12 cellular contexts compared by ENCODE assay signal in the genomic region with DNA sequence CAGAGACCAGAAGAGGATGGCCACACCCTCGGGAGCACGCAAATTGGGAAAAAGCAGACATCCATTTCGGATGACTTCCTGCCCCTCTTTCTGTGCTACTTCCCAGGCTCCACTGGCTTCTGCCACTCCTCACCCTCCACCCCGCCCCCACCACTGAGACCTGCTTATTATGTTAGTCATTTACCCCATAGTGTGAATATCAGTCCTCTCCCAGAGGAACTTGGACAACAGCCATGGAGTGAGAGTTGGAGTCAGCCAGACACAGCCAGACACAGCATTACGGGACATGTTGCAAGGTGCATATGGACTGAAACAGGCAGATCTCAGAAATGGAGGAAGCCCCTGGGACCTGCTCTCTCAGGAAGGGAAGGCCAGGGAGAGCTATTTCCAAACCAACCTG. TPM values are rescaled to one million over a fixed set of nuclear protein-coding genes. Genes with fewer than 3 reads are reported as not detected.
DNase-seq lines count a peak whose midpoint lies in the region; ATAC-seq and TF ChIP-seq lines count a peak whose summit lies in the region.
"Had no signal": no experiment of that assay in that cellular context is flagged by ENCODE, and none has a peak within 500 bp of the region (broad histone marks: within the 10 kb centered on the region; RNA-seq: fewer than 3 reads in every experiment).

No MANE protein-coding gene starts in this region.

- peak overlapping the region in 57 of 59 donors; percentile 16 to 99 (median 77) for H3K27ac ChIP-seq in dorsolateral prefrontal cortex
- peak overlapping the region; percentile 41 for H3K27ac ChIP-seq in muscle layer of colon (ENCODE audit: low read depth, low read length)
- no peak overlapping the region for H3K27ac ChIP-seq in ovary
- H3K27ac ChIP-seq: vagina had no signal

- H3K9ac ChIP-seq in muscle layer of colon (ENCODE audit: low read length) = no peak overlapping the region

- H3K9me3 Mint-ChIP-seq in naive thymus-derived CD8-positive, alpha-beta T cell = no peaks in the 10 kb centered on the region
- H3K9me3 Mint-ChIP-seq: IgD-negative memory B cell had no signal

- no peak for TF ChIP-seq CTCF in dorsolateral prefrontal cortex (IDR thresholded peaks at IDR 0.05 in 54 of 56, conservative IDR thresholded peaks at IDR 0.05 in 2 of 56; ENCODE audit: low read depth in 1 of 56, partially characterized antibody in 56 of 56)
- TF ChIP-seq CTCF in ovary (IDR thresholded peaks at IDR 0.05) = no peak

- no peaks in the 10 kb centered on the region for H3K36me3 ChIP-seq in muscle layer of colon (ENCODE audit: insufficient read depth, low read length)
- no peaks in the 10 kb centered on the region for H3K36me3 ChIP-seq in ovary
- H3K36me3 ChIP-seq: vagina had no signal

- H3K4me3 ChIP-seq in dorsolateral prefrontal cortex (no peak overlapping the region), muscle layer of colon (ENCODE audit: low read depth in 1 of 2, low read length in 2 of 2) (no peak overlapping the region), ovary (no peak overlapping the region)
- H3K4me3 ChIP-seq: vagina had no signal

- no peaks in the 10 kb centered on the region for H3K4me1 Mint-ChIP-seq in naive thymus-derived CD8-positive, alpha-beta T cell

- intact Hi-C loops in dorsolateral prefrontal cortex (cut with DNase I) (no loop called here), ovary (cut with DNase I) (no loop called here)

- ATAC-seq in GM21423 (IDR thresholded peaks at IDR 0.05; ENCODE audit: unreplicated experiment) = no peak
- ATAC-seq in naive thymus-derived CD8-positive, alpha-beta T cell = no peak

- H3K36me3 Mint-ChIP-seq in naive thymus-derived CD8-positive, alpha-beta T cell = no peaks in the 10 kb centered on the region
- H3K36me3 Mint-ChIP-seq: IgD-negative memory B cell had no signal

- H3K9me3 ChIP-seq in muscle layer of colon (ENCODE audit: low read length) = no peaks in the 10 kb centered on the region
- no peaks in the 10 kb centered on the region for H3K9me3 ChIP-seq in ovary
- H3K9me3 ChIP-seq: vagina had no signal

- DNase-seq in COR-L47 (lab: John Stamatoyannopoulos, UW) = peak; percentile 67
- peak; percentile 36 for DNase-seq in NCI-H460 (ENCODE audit: extremely low read depth, low read depth)
- peak in 1 of 10 donors; percentile 9 for DNase-seq in dorsolateral prefrontal cortex
- no peak for DNase-seq in naive thymus-derived CD8-positive, alpha-beta T cell
- DNase-seq in putamen (ENCODE audit: low spot score) = no peak
- no peak for DNase-seq in ovary
- DNase-seq: activated effector memory CD4-positive, alpha-beta T cell treated with Interleukin-2 at 50 U/mL for 16 hours; DMS153 had no signal

- no peak for TF ChIP-seq POLR2A in ovary (IDR thresholded peaks at IDR 0.05)

- H3K27me3 ChIP-seq in dorsolateral prefrontal cortex (no peaks in the 10 kb centered on the region), muscle layer of colon (ENCODE audit: control insufficient read depth in 1 of 2, insufficient read depth in 2 of 2, low read length in 2 of 2) (no peaks in the 10 kb centered on the region), ovary (no peaks in the 10 kb centered on the region)
- H3K27me3 ChIP-seq: vagina had no signal

- TF ChIP-seq EP300 in ovary (IDR thresholded peaks at IDR 0.05) = no peak

- H3K27me3 Mint-ChIP-seq in naive thymus-derived CD8-positive, alpha-beta T cell = peaks cover 0 to 2% (median 0%) of the 10 kb centered on the region in 5 donors
- H3K27me3 Mint-ChIP-seq: IgD-negative memory B cell had no signal

- no peak overlapping the region for H3K27ac Mint-ChIP-seq in naive thymus-derived CD8-positive, alpha-beta T cell
- H3K27ac Mint-ChIP-seq: IgD-negative memory B cell had no signal

- POLR2A ChIA-PET in naive thymus-derived CD8-positive, alpha-beta T cell (lab: Charles Lee) = no interaction called here

- H3K4me3 Mint-ChIP-seq in naive thymus-derived CD8-positive, alpha-beta T cell = no peak overlapping the region
- H3K4me3 Mint-ChIP-seq: IgD-negative memory B cell had no signal

- WGBS in ovary, 3 donors = 81 to 85% (median 85%) methylated on average over 5 of the region's 5 CpGs

- H3K4me1 ChIP-seq in muscle layer of colon (ENCODE audit: insufficient read depth, low read length) (peaks cover 37% of the 10 kb centered on the region), ovary (ENCODE audit: insufficient read depth) (peaks cover 15% of the 10 kb centered on the region)

RNA-seq across cellular contexts. Expression of a gene that starts 51.8 kb away (rescaled TPM):
- total RNA-seq in NCI-H460 (2014; rRNA removed; shearing (Covaris generic)) = 47.2 and 57.0 TPM in 2 replicates
- 54.7 and 59.8 TPM in 2 replicates for polyA plus RNA-seq in NCI-H460 (2014; cell fraction: nucleus; rRNA removed)
- total RNA-seq in dorsolateral prefrontal cortex = 100 to 1,000 TPM; 148 to 308 (median 218) TPM
- 1 to 10 TPM; 2.0 to 3.4 TPM for total RNA-seq in naive thymus-derived CD8-positive, alpha-beta T cell
- polyA plus RNA-seq in naive thymus-derived CD8-positive, alpha-beta T cell = under 1 TPM in 1 of 3 donors, not detected in 2; 0.06 TPM
- 10 to 100 TPM; 26.8 to 94.1 (median 82.3) TPM for total RNA-seq in ovary
- polyA plus RNA-seq in ovary = 10 to 100 TPM; 18.5 to 43.1 TPM
- polyA plus RNA-seq: IgD-negative memory B cell had no signal

Comparison
In these comparisons a context has a peak if more than half of its experiments do, and no peak if none do; other contexts are left out.
1. DNase-seq: peak in COR-L47 (single experiment) and NCI-H460 (single experiment); none in naive thymus-derived CD8-positive, alpha-beta T cell (0 of 10), putamen (single experiment) and ovary (0 of 5).
2. H3K27ac ChIP-seq: peak in dorsolateral prefrontal cortex (57 of 59) and muscle layer of colon (single experiment); none in ovary (0 of 2).
3. RNA of a gene that starts 51.8 kb away (total RNA-seq): 148 to 308 TPM in dorsolateral prefrontal cortex, 26.8 to 94.1 TPM in ovary and 47.2 to 57.0 TPM in NCI-H460; 2.0 to 3.4 TPM in naive thymus-derived CD8-positive, alpha-beta T cell; every median in the first group is over 4 times any median in the second.